ENCODE assay signal across 7 cellular contexts in the genomic region with DNA sequence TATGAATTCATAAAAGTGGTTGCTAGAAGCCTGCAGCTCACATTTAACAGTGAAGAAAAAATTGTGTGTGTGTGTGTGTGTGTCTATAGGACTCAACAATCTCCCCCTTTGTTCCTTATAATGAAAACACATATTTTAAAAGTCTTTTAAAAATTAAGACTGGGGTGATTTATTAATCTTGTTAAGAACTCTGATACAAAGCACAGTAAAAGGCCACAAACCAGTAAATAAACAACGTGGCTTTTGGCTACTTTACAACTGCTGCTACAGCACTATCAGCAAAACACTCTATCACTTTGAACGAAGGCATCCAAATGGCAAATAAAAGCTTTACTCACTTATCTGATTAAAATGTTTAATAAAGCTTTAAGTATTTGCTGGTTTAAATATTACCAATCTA. TPM values are rescaled to one million over a fixed set of nuclear protein-coding genes. Genes with fewer than 3 reads are reported as not detected.
DNase-seq lines count a peak whose midpoint lies in the region; ATAC-seq and TF ChIP-seq lines count a peak whose summit lies in the region.

No MANE protein-coding gene starts in this region.

- DNase-seq in HFF-Myc (ENCODE audit: extremely low read depth, low read depth) (no peak), T-helper 17 cell (no peak), hepatocyte (ENCODE audit: low spot score) (no peak), T-helper 9 cell (no peak), HEK293T (ENCODE audit: extremely low spot score) (no peak)
- DNase-seq in stimulated activated effector memory CD8-positive, alpha-beta T cell treated with anti-CD3 and anti-CD28 coated beads, Interleukin-12 subunit alpha, Interleukin-12 subunit beta, amount 100 ng/mL, for 72 hours (ENCODE audit: low spot score in 2 of 2), result no peak

- peaks cover 8% of the 10 kb centered on the region for H3K36me3 Mint-ChIP-seq in T-helper 17 cell (ENCODE audit: low read depth)
- peaks cover 78% of the 10 kb centered on the region for H3K36me3 Mint-ChIP-seq in stimulated activated effector memory CD8-positive, alpha-beta T cell treated with anti-CD3 and anti-CD28 coated beads, Interleukin-12 subunit alpha, Interleukin-12 subunit beta, amount 100 ng/mL, for 72 hours

- peak overlapping the region; percentile 88 for H2AFZ ChIP-seq in hepatocyte

- H3K27me3 ChIP-seq in hepatocyte, result no peaks in the 10 kb centered on the region

- WGBS in hepatocyte (ENCODE audit: low lambda C conversion rate, missing lambda C conversion rate), result 26% methylated on average over 2 of the region's 2 CpGs

- ATAC-seq in T-helper 17 cell (no peak), HG03354 (IDR thresholded peaks at IDR 0.05; ENCODE audit: poor library complexity, severe bottlenecking, unreplicated experiment) (no peak)
- ATAC-seq in stimulated activated effector memory CD8-positive, alpha-beta T cell treated with anti-CD3 and anti-CD28 coated beads, Interleukin-12 subunit alpha, Interleukin-12 subunit beta, amount 100 ng/mL, for 72 hours, result no peak

- peak overlapping the region; percentile 95 for H3K27ac ChIP-seq in hepatocyte

- peaks cover 14% of the 10 kb centered on the region for H3K4me1 Mint-ChIP-seq in T-helper 17 cell
- peaks cover 16% of the 10 kb centered on the region for H3K4me1 Mint-ChIP-seq in stimulated activated effector memory CD8-positive, alpha-beta T cell treated with anti-CD3 and anti-CD28 coated beads, Interleukin-12 subunit alpha, Interleukin-12 subunit beta, amount 100 ng/mL, for 72 hours

- POLR2A ChIA-PET in HEK293T (lab: Yijun Ruan, JAX), result interaction anchor here (0.9 to 1.9 kb wide), 9 partner anchors 9 to 443 kb away, joined by 3 to 8 read pairs (median 3); partner anchors contain the start of genes ATL1, L2HGDH and NEMF

- TF ChIP-seq CTCF in HFF-Myc (IDR thresholded peaks at IDR 0.05; ENCODE audit: low read depth, low read length, missing control alignments) (no peak), hepatocyte (IDR thresholded peaks at IDR 0.05; ENCODE audit: poor library complexity) (no peak)

- no peaks in the 10 kb centered on the region for H4K20me1 ChIP-seq in hepatocyte (ENCODE audit: insufficient read depth, poor library complexity, severe bottlenecking)

- H3K4me1 ChIP-seq in hepatocyte (ENCODE audit: insufficient read depth), result peaks cover 11% of the 10 kb centered on the region

- peak overlapping the region; percentile 97 for H3K4me3 Mint-ChIP-seq in T-helper 17 cell
- H3K4me3 Mint-ChIP-seq in stimulated activated effector memory CD8-positive, alpha-beta T cell treated with anti-CD3 and anti-CD28 coated beads, Interleukin-12 subunit alpha, Interleukin-12 subunit beta, amount 100 ng/mL, for 72 hours, result peak overlapping the region; percentile 89

- H3K4me3 ChIP-seq in HFF-Myc (replicated peaks; ENCODE audit: low read depth, low read length) (peak overlapping the region; percentile 77; the same call in 1 of the 2 replicates), hepatocyte (peak overlapping the region; percentile 2)

- CTCF ChIA-PET in HEK293T (lab: Yijun Ruan, JAX), result interaction anchor here (0.6 to 1.2 kb wide), 4 partner anchors 126 to 411 kb away, joined by 3 to 8 read pairs (median 4); no protein-coding TSS in a partner anchor

- H3K36me3 ChIP-seq in hepatocyte (replicated peaks; ENCODE audit: insufficient read depth, low read depth), result no peaks in the 10 kb centered on the region

- H3K9me3 ChIP-seq in T-helper 17 cell (ENCODE audit: control insufficient read depth, low read length, poor library complexity, severe bottlenecking), result no peaks in the 10 kb centered on the region
- H3K9me3 ChIP-seq in hepatocyte (ENCODE audit: low read depth), result no peaks in the 10 kb centered on the region

- peak overlapping the region; percentile 76 for H3K4me2 ChIP-seq in hepatocyte

- H3K27me3 Mint-ChIP-seq in T-helper 17 cell, result no peaks in the 10 kb centered on the region

- peaks cover 31% of the 10 kb centered on the region for H3K79me2 ChIP-seq in hepatocyte

- H3K27ac Mint-ChIP-seq in T-helper 17 cell, result peak overlapping the region; percentile 95
- peak overlapping the region; percentile 98 for H3K27ac Mint-ChIP-seq in stimulated activated effector memory CD8-positive, alpha-beta T cell treated with anti-CD3 and anti-CD28 coated beads, Interleukin-12 subunit alpha, Interleukin-12 subunit beta, amount 100 ng/mL, for 72 hours

- no peaks in the 10 kb centered on the region for H3K9me3 Mint-ChIP-seq in stimulated activated effector memory CD8-positive, alpha-beta T cell treated with anti-CD3 and anti-CD28 coated beads, Interleukin-12 subunit alpha, Interleukin-12 subunit beta, amount 100 ng/mL, for 72 hours

- no peaks in the 10 kb centered on the region for H3K9me2 ChIP-seq in hepatocyte (replicated peaks; ENCODE audit: insufficient read depth)

TF ChIP-seq in HEK293T, 16 proteins besides CTCF, POLR2A, EP300 and RAD21:
- TF ChIP-seq ARNT (IDR thresholded peaks at IDR 0.05), result no peak
- TF ChIP-seq FOXM1 (IDR thresholded peaks at IDR 0.05; ENCODE audit: borderline replicate concordance), result no peak
- TF ChIP-seq FOXA1 (IDR thresholded peaks at IDR 0.05), result no peak
- no peak for TF ChIP-seq LEF1 (IDR thresholded peaks at IDR 0.05; ENCODE audit: borderline replicate concordance)
- no peak for TF ChIP-seq ZNF384 (IDR thresholded peaks at IDR 0.05)

RNA-seq across cellular contexts. Expression of gene VCPKMT, which starts 0.6 kb away (rescaled TPM):
- total RNA-seq in T-helper 17 cell (10 to 100 TPM; 24.5 to 26.3 TPM), hepatocyte (11.4 and 11.5 TPM in 2 replicates)
- polyA plus RNA-seq in hepatocyte, result 6.1 and 8.5 TPM in 2 replicates
